Comparison of ENCODE assay signal across 1 cellular context in the genomic region with DNA sequence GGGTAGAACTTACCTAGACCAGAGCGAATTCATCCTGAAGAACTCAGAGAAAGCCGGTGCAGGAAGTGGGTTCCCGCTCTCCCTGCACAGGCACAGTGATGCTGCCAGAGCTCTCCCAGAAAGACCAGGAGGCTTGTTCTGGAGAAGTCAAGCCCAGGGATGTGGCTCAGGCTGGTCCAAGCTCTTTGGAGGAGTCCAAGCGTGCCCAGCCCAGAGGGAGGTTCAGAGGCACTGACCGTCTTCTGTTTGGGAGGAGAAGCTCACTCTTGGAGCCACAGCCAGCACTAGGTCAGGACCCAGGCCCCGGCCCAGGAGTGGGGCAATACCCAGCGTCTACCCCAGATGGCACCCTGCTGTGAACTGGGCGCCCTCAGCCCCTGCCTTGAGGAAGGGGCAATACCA.
TF ChIP-seq lines count a peak whose summit lies in the region.

No MANE protein-coding gene starts in this region.

TF ChIP-seq in WTC11, 78 proteins besides CTCF, POLR2A, EP300 and RAD21 (continued from another document):
- TF ChIP-seq, protein P1, sequence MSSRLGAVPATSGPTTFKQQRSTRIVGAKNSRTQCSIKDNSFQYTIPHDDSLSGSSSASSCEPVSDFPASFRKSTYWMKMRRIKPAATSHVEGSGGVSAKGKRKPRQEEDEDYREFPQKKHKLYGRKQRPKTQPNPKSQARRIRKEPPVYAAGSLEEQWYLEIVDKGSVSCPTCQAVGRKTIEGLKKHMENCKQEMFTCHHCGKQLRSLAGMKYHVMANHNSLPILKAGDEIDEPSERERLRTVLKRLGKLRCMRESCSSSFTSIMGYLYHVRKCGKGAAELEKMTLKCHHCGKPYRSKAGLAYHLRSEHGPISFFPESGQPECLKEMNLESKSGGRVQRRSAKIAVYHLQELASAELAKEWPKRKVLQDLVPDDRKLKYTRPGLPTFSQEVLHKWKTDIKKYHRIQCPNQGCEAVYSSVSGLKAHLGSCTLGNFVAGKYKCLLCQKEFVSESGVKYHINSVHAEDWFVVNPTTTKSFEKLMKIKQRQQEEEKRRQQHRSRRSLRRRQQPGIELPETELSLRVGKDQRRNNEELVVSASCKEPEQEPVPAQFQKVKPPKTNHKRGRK (CRISPR knock-in tag; IDR thresholded peaks at IDR 0.05; ENCODE audit: borderline replicate concordance): no peak
